ENCODE assay signal across 1 cellular context in genomic region chr5:154143121-154143725, GRCh38.
A peak's percentile ranks its signal among the peaks of the same experiment; 100 is the strongest.
TF ChIP-seq lines count a peak whose summit lies in the region.

No MANE protein-coding gene starts in this region.

TF ChIP-seq in K562, 482 proteins besides CTCF, POLR2A, EP300 and RAD21:
- 0 out of 2 replicates have a peak, but pooled peaks have one; percentile 10 for TF ChIP-seq MAFG (tag; conservative IDR thresholded peaks at IDR 0.05)
- TF ChIP-seq KDM4B (IDR thresholded peaks at IDR 0.05; ENCODE audit: borderline replicate concordance in 2 of 2, low read depth in 1 of 2), result no peak
- TF ChIP-seq ZFP36 (IDR thresholded peaks at IDR 0.05; ENCODE audit: low read depth, low read length, partially characterized antibody), result peak; percentile 14
